ENCODE assay signal across 27 cellular contexts in genomic region chr4:158884280-158884679, GRCh38.
A peak's percentile ranks its signal among the peaks of the same experiment; 100 is the strongest.
DNase-seq lines count a peak whose midpoint lies in the region; ATAC-seq and TF ChIP-seq lines count a peak whose summit lies in the region.
"Had no signal": no experiment of that assay in that cellular context is flagged by ENCODE, and none has a peak within 500 bp of the region (broad histone marks: within the 10 kb centered on the region; RNA-seq: fewer than 3 reads in every experiment).

No MANE protein-coding gene starts in this region.

- H3K36me3 Mint-ChIP-seq in activated naive CD4-positive, alpha-beta T cell treated with anti-CD3 and anti-CD28 coated beads, Interleukin-2, amount 10 ng/mL, durations not matched to agents 7 days and 5 days, result peaks cover 25% of the 10 kb centered on the region
- peaks cover 19% of the 10 kb centered on the region for H3K36me3 Mint-ChIP-seq in activated naive CD4-positive, alpha-beta T cell treated with anti-CD3 and anti-CD28 coated beads for 36 hours (ENCODE audit: low read depth)
- H3K36me3 Mint-ChIP-seq in brain, result peaks cover 76% of the 10 kb centered on the region

- H3K4me3 Mint-ChIP-seq in activated naive CD4-positive, alpha-beta T cell treated with anti-CD3 and anti-CD28 coated beads, Interleukin-2, amount 10 ng/mL, durations not matched to agents 7 days and 5 days, result no peak overlapping the region
- no peak overlapping the region for H3K4me3 Mint-ChIP-seq in activated naive CD4-positive, alpha-beta T cell treated with anti-CD3 and anti-CD28 coated beads for 36 hours
- H3K4me3 Mint-ChIP-seq in brain, result no peak overlapping the region
- H3K4me3 Mint-ChIP-seq: activated CD4-positive, alpha-beta T cell treated with anti-CD3 and anti-CD28 coated beads for 36 hours; activated T-cell treated with anti-CD3 and anti-CD28 coated beads, Interleukin-2, amount 50 U/mL, for 24 hours; CD4-positive, CD25-positive, alpha-beta regulatory T cell; GM23338; HFFc6; naive thymus-derived CD4-positive, alpha-beta T cell; stimulated activated naive CD8-positive, alpha-beta T cell treated with anti-CD3 and anti-CD28 coated beads, Interleukin-15, Interleukin-2, amounts not matched to agents 100 ng/mL and 50 ng/mL, for 24 hours had no signal

- WGBS in right cardiac atrium, result 69% methylated on average over 2 of the region's 2 CpGs
- 32 to 39% methylated on average over 2 of the region's 2 CpGs for WGBS in thyroid gland, 2 donors

- no peak for DNase-seq in activated naive CD4-positive, alpha-beta T cell treated with anti-CD3 and anti-CD28 coated beads, Interleukin-2, amount 10 ng/mL, durations not matched to agents 7 days and 5 days
- no peak for DNase-seq in activated naive CD4-positive, alpha-beta T cell treated with anti-CD3 and anti-CD28 coated beads for 36 hours
- DNase-seq in right cardiac atrium (peak in 1 of 3 donors; percentile 57), thyroid gland (peak; percentile 76 to 85), DMS79 treated with DMSO at 0.1 percent for 48 hours (lab: John Stamatoyannopoulos, UW) (no peak)
- DNase-seq: activated CD4-positive, alpha-beta T cell treated with anti-CD3 and anti-CD28 coated beads for 36 hours; activated T-cell treated with anti-CD3 and anti-CD28 coated beads, Interleukin-2, amount 50 U/mL, for 24 hours; amniotic stem cell; CD4-positive, CD25-positive, alpha-beta regulatory T cell; central memory CD4-positive, alpha-beta T cell; DMS 273 treated with DMSO at 0.1 percent for 48 hours; dorsolateral prefrontal cortex; GDM1; HFFc6; naive thymus-derived CD4-positive, alpha-beta T cell; NCI-H1436 treated with DMSO at 0.1 percent for 48 hours; NCI-H510A treated with DMSO at 0.1 percent for 48 hours; NK-92 treated with Interleukin-12 subunit alpha and Interleukin-12 subunit beta, amount 100 ng/mL, for 24 hours; occipital lobe; SJCRH30 had no signal

- ATAC-seq in right cardiac atrium, result peak; percentile 51 to 57
- ATAC-seq in HG02610 (IDR thresholded peaks at IDR 0.05; ENCODE audit: unreplicated experiment), result no peak
- ATAC-seq in HG03159 (IDR thresholded peaks at IDR 0.05; ENCODE audit: unreplicated experiment), result no peak
- ATAC-seq: activated CD4-positive, alpha-beta T cell treated with anti-CD3 and anti-CD28 coated beads for 36 hours; GM23338; left lobe of liver; naive thymus-derived CD4-positive, alpha-beta T cell had no signal

- H3K27me3 ChIP-seq in right cardiac atrium (ENCODE audit: control insufficient read depth, insufficient read depth) (no peaks in the 10 kb centered on the region), thyroid gland (no peaks in the 10 kb centered on the region)
- H3K27me3 ChIP-seq: dorsolateral prefrontal cortex, SJCRH30 had no signal

- no peaks in the 10 kb centered on the region for H3K4me1 Mint-ChIP-seq in activated naive CD4-positive, alpha-beta T cell treated with anti-CD3 and anti-CD28 coated beads, Interleukin-2, amount 10 ng/mL, durations not matched to agents 7 days and 5 days
- no peaks in the 10 kb centered on the region for H3K4me1 Mint-ChIP-seq in activated naive CD4-positive, alpha-beta T cell treated with anti-CD3 and anti-CD28 coated beads for 36 hours (ENCODE audit: low read depth)
- H3K4me1 Mint-ChIP-seq in brain, result peaks cover 6% of the 10 kb centered on the region
- H3K4me1 Mint-ChIP-seq: activated CD4-positive, alpha-beta T cell treated with anti-CD3 and anti-CD28 coated beads for 36 hours; CD4-positive, CD25-positive, alpha-beta regulatory T cell; naive thymus-derived CD4-positive, alpha-beta T cell had no signal

- no peaks in the 10 kb centered on the region for H3K36me3 ChIP-seq in thyroid gland
- H3K36me3 ChIP-seq: SJCRH30 had no signal

- no peaks in the 10 kb centered on the region for H3K27me3 Mint-ChIP-seq in activated naive CD4-positive, alpha-beta T cell treated with anti-CD3 and anti-CD28 coated beads, Interleukin-2, amount 10 ng/mL, durations not matched to agents 7 days and 5 days
- H3K27me3 Mint-ChIP-seq in activated naive CD4-positive, alpha-beta T cell treated with anti-CD3 and anti-CD28 coated beads for 36 hours (ENCODE audit: low read depth), result no peaks in the 10 kb centered on the region
- H3K27me3 Mint-ChIP-seq in brain, result no peaks in the 10 kb centered on the region
- H3K27me3 Mint-ChIP-seq: activated CD4-positive, alpha-beta T cell treated with anti-CD3 and anti-CD28 coated beads for 36 hours; activated T-cell treated with anti-CD3 and anti-CD28 coated beads, Interleukin-2, amount 50 U/mL, for 24 hours; CD4-positive, CD25-positive, alpha-beta regulatory T cell; naive thymus-derived CD4-positive, alpha-beta T cell; stimulated activated naive CD8-positive, alpha-beta T cell treated with anti-CD3 and anti-CD28 coated beads, Interleukin-15, Interleukin-2, amounts not matched to agents 100 ng/mL and 50 ng/mL, for 24 hours had no signal

- no peak overlapping the region for H3K27ac ChIP-seq in right cardiac atrium (ENCODE audit: low read length)
- no peak overlapping the region for H3K27ac ChIP-seq in thyroid gland
- H3K27ac ChIP-seq: 22Rv1, dorsolateral prefrontal cortex, SJCRH30 had no signal

- TF ChIP-seq POLR2A in thyroid gland (IDR thresholded peaks at IDR 0.05), result no peak

- intact Hi-C loops in activated naive CD4-positive, alpha-beta T cell treated with anti-CD3 and anti-CD28 coated beads for 36 hours (cut with micrococcal nuclease), result no loop called here
- intact Hi-C loops in right cardiac atrium (cut with DNase I) (no loop called here), thyroid gland (cut with DNase I) (no loop called here)

- H3K4me3 ChIP-seq in right cardiac atrium (ENCODE audit: low read length) (no peak overlapping the region), thyroid gland (replicated peaks in 1 of 3) (no peak overlapping the region)
- H3K4me3 ChIP-seq: dorsolateral prefrontal cortex, GM23338, SJCRH30 had no signal

- H3K27ac Mint-ChIP-seq in activated naive CD4-positive, alpha-beta T cell treated with anti-CD3 and anti-CD28 coated beads, Interleukin-2, amount 10 ng/mL, durations not matched to agents 7 days and 5 days, result peak overlapping the region; percentile 20
- no peak overlapping the region for H3K27ac Mint-ChIP-seq in activated naive CD4-positive, alpha-beta T cell treated with anti-CD3 and anti-CD28 coated beads for 36 hours
- peak overlapping the region in 3 of 5 experiments; percentile 79 to 89 (median 84) for H3K27ac Mint-ChIP-seq in brain
- H3K27ac Mint-ChIP-seq: activated CD4-positive, alpha-beta T cell treated with anti-CD3 and anti-CD28 coated beads for 36 hours; activated T-cell treated with anti-CD3 and anti-CD28 coated beads, Interleukin-2, amount 50 U/mL, for 24 hours; CD4-positive, CD25-positive, alpha-beta regulatory T cell; GM23338; HFFc6; stimulated activated naive CD8-positive, alpha-beta T cell treated with anti-CD3 and anti-CD28 coated beads, Interleukin-15, Interleukin-2, amounts not matched to agents 100 ng/mL and 50 ng/mL, for 24 hours had no signal

- H3K9me3 Mint-ChIP-seq in activated naive CD4-positive, alpha-beta T cell treated with anti-CD3 and anti-CD28 coated beads, Interleukin-2, amount 10 ng/mL, durations not matched to agents 7 days and 5 days, result peaks cover 1% of the 10 kb centered on the region
- H3K9me3 Mint-ChIP-seq in activated naive CD4-positive, alpha-beta T cell treated with anti-CD3 and anti-CD28 coated beads for 36 hours, result peaks cover 2% of the 10 kb centered on the region
- peaks cover under 1 to 20% (median 8%) of the 10 kb centered on the region in 5 experiments for H3K9me3 Mint-ChIP-seq in brain
- H3K9me3 Mint-ChIP-seq: activated T-cell treated with anti-CD3 and anti-CD28 coated beads, Interleukin-2, amount 50 U/mL, for 24 hours; HFFc6; stimulated activated naive CD8-positive, alpha-beta T cell treated with anti-CD3 and anti-CD28 coated beads, Interleukin-15, Interleukin-2, amounts not matched to agents 100 ng/mL and 50 ng/mL, for 24 hours had no signal

- H3K9me3 ChIP-seq in right cardiac atrium (ENCODE audit: control insufficient read depth, low read length) (no peaks in the 10 kb centered on the region), thyroid gland (no peaks in the 10 kb centered on the region)
- H3K9me3 ChIP-seq: SJCRH30 had no signal

- TF ChIP-seq CTCF in brain (conservative IDR thresholded peaks at IDR 0.05) (no peak), thyroid gland (IDR thresholded peaks at IDR 0.05) (no peak)

- H3K4me1 ChIP-seq in right cardiac atrium (ENCODE audit: control insufficient read depth, insufficient read depth, low read length) (no peaks in the 10 kb centered on the region), thyroid gland (peaks cover 5 to 7% of the 10 kb centered on the region in 2 donors)
- H3K4me1 ChIP-seq: SJCRH30 had no signal

- CTCF ChIA-PET in activated naive CD4-positive, alpha-beta T cell treated with anti-CD3 and anti-CD28 coated beads, Interleukin-2, amount 10 ng/mL, durations not matched to agents 7 days and 5 days (lab: Charles Lee), result no interaction called here
- CTCF ChIA-PET in activated naive CD4-positive, alpha-beta T cell treated with anti-CD3 and anti-CD28 coated beads for 36 hours (lab: Charles Lee), result interaction anchor here (0.5 kb wide), 1 partner anchor 9 kb away, joined by 4 read pairs; no protein-coding TSS in a partner anchor

Comparison
In these comparisons a context has a peak if more than half of its experiments do, and no peak if none do; other contexts are left out.
1. DNase-seq: peak in thyroid gland (2 of 2); none in activated naive CD4-positive, alpha-beta T cell treated with anti-CD3 and anti-CD28 coated beads, Interleukin-2, amount 10 ng/mL, durations not matched to agents 7 days and 5 days (single experiment), activated naive CD4-positive, alpha-beta T cell treated with anti-CD3 and anti-CD28 coated beads for 36 hours (single experiment) and DMS79 treated with DMSO at 0.1 percent for 48 hours (single experiment).
2. ATAC-seq: peak in right cardiac atrium (2 of 2); none in HG02610 (single experiment) and HG03159 (single experiment).